ENCODE assay signal across 8 cellular contexts in genomic region chr12:110280784-110281548, GRCh38. TPM values are rescaled to one million over a fixed set of nuclear protein-coding genes. Genes with fewer than 3 reads are reported as not detected.
A peak's percentile ranks its signal among the peaks of the same experiment; 100 is the strongest.
DNase-seq lines count a peak whose midpoint lies in the region; ATAC-seq and TF ChIP-seq lines count a peak whose summit lies in the region.

Gene ATP2A2, plus strand, starts transcription at chr12:110281247. Its CDS starts 543 bp downstream, at chr12:110281790.

- H3K27ac Mint-ChIP-seq in activated T-cell treated with anti-CD3 and anti-CD28 coated beads, Interleukin-2, amount 50 U/mL, for 24 hours: peak within 1 kb of the TSS; percentile 95

- in situ Hi-C loops in Panc1 (cut with HindIII; ENCODE audit: low pct_unique_long_range_greater_than_20kb, low sequenced_read_pairs): no loop called here

- no peaks in the 10 kb centered on the region for H3K9me3 ChIP-seq in Panc1 (ENCODE audit: control insufficient read depth, insufficient read depth, low read depth, low read length)
- H3K9me3 ChIP-seq in muscle layer of colon (ENCODE audit: low read length): no peaks in the 10 kb centered on the region

- peaks cover 43% of the 10 kb centered on the region for H3K36me3 Mint-ChIP-seq in activated T-cell treated with anti-CD3 and anti-CD28 coated beads, Interleukin-2, amount 50 U/mL, for 24 hours (ENCODE audit: low read depth)

- no peaks in the 10 kb centered on the region for H3K9me3 Mint-ChIP-seq in activated T-cell treated with anti-CD3 and anti-CD28 coated beads, Interleukin-2, amount 50 U/mL, for 24 hours

- H3K27ac ChIP-seq in Panc1 (ENCODE audit: low read length) (peak within 1 kb of the TSS; percentile 89), muscle layer of colon (ENCODE audit: low read depth, low read length) (peak within 1 kb of the TSS; percentile 96)

- DNase-seq in DMS53 (lab: John Stamatoyannopoulos, UW) (peak; percentile 98), KG1 (lab: John Stamatoyannopoulos, UW) (peak; percentile 86), Panc1 (ENCODE audit: low read depth, low spot score) (no peak)
- peak; percentile 91 for DNase-seq in activated T-cell treated with anti-CD3 and anti-CD28 coated beads, Interleukin-2, amount 50 U/mL, for 24 hours
- peak; percentile 74 to 79 for DNase-seq in stimulated activated CD8-positive, alpha-beta memory T cell treated with anti-CD3 and anti-CD28 coated beads, Interleukin-7, amount 100 ng/mL, for 1 hour (ENCODE audit: low read depth in 2 of 2)

- no peaks in the 10 kb centered on the region for H3K27me3 ChIP-seq in Panc1 (ENCODE audit: control insufficient read depth, insufficient read depth, low read length)
- H3K27me3 ChIP-seq in muscle layer of colon (ENCODE audit: control insufficient read depth in 1 of 2, insufficient read depth in 2 of 2, low read length in 2 of 2): no peaks in the 10 kb centered on the region

- peak within 1 kb of the TSS; percentile 63 for H3K9ac ChIP-seq in muscle layer of colon (ENCODE audit: low read length)

- no TSS peak for BruUV-seq in Panc1 (replicated peaks; lab: Mats Ljungman, UMichigan)

- CTCF ChIA-PET in Panc1 (lab: Charles Lee): interaction anchor here (0.6 kb wide), 1 partner anchor 58 kb away, joined by 5 read pairs; no protein-coding TSS in a partner anchor

- peaks cover 22% of the 10 kb centered on the region; the same call in 1 of the 2 replicates for H3K36me3 ChIP-seq in Panc1 (ENCODE audit: control insufficient read depth, insufficient read depth, low read length)
- peaks cover 8% of the 10 kb centered on the region for H3K36me3 ChIP-seq in muscle layer of colon (ENCODE audit: insufficient read depth, low read length)

- H3K4me3 Mint-ChIP-seq in activated T-cell treated with anti-CD3 and anti-CD28 coated beads, Interleukin-2, amount 50 U/mL, for 24 hours: peak within 1 kb of the TSS; percentile 89

- intact Hi-C loops in Panc1 (cut with micrococcal nuclease; ENCODE audit: unreplicated experiment): loop anchor here (10.0 kb wide), 1 partner anchor 176 kb away; no protein-coding TSS in a partner anchor

- POLR2A ChIA-PET in Panc1 (lab: Charles Lee): interaction anchor here (0.6 kb wide), 1 partner anchor 566 kb away, joined by 4 read pairs; no protein-coding TSS in a partner anchor

- ATAC-seq in GM21717 (IDR thresholded peaks at IDR 0.05; ENCODE audit: unreplicated experiment): peak; percentile 69
- ATAC-seq in Panc1: peak; percentile 93
- peak; percentile 96 for ATAC-seq in esophagus mucosa

- H3K4me1 ChIP-seq in Panc1 (ENCODE audit: control insufficient read depth, insufficient read depth, low read length) (peaks cover 32% of the 10 kb centered on the region), muscle layer of colon (ENCODE audit: insufficient read depth, low read length) (peaks cover 39% of the 10 kb centered on the region)

- H3K4me3 ChIP-seq in Panc1 (ENCODE audit: low read depth in 2 of 2, low read length in 2 of 2) (peak within 1 kb of the TSS; percentile 85 to 88), muscle layer of colon (ENCODE audit: low read depth in 1 of 2, low read length in 2 of 2) (peak within 1 kb of the TSS; percentile 76 to 92)

- H3K4me1 Mint-ChIP-seq in activated T-cell treated with anti-CD3 and anti-CD28 coated beads, Interleukin-2, amount 50 U/mL, for 24 hours (ENCODE audit: low read depth): peaks cover 40% of the 10 kb centered on the region

- TF ChIP-seq CTCF in Panc1 (IDR thresholded peaks at IDR 0.05): no peak

- no peaks in the 10 kb centered on the region for H3K27me3 Mint-ChIP-seq in activated T-cell treated with anti-CD3 and anti-CD28 coated beads, Interleukin-2, amount 50 U/mL, for 24 hours

RNA-seq across cellular contexts. Expression of gene ATP2A2, which starts in this region (rescaled TPM):
- total RNA-seq in Panc1 (2021; ENCODE audit: unreplicated experiment) (286 TPM), esophagus mucosa (194 TPM)
- 181 TPM for polyA plus RNA-seq in Panc1 (2012; ENCODE audit: insufficient read length)
